In genomic region chr6:85460951-85461805, GRCh38 we compare ENCODE assay signal across 9 cellular contexts. TPM values are rescaled to one million over a fixed set of nuclear protein-coding genes. Genes with fewer than 3 reads are reported as not detected.
DNase-seq lines count a peak whose midpoint lies in the region; ATAC-seq and TF ChIP-seq lines count a peak whose summit lies in the region.
"Had no signal": no experiment of that assay in that cellular context is flagged by ENCODE, and none has a peak within 500 bp of the region (broad histone marks: within the 10 kb centered on the region; RNA-seq: fewer than 3 reads in every experiment).

No MANE protein-coding gene starts in this region.

- no peak overlapping the region for H2AFZ ChIP-seq in GM23248
- H2AFZ ChIP-seq in MM.1S (ENCODE audit: low read length): peak overlapping the region; percentile 64

- intact Hi-C loops in breast epithelium (cut with DNase I; ENCODE audit: low total_unique reads): no loop called here

- H3K27ac ChIP-seq in GM23248 (peak overlapping the region; percentile 100), MM.1S (ENCODE audit: low read length) (peak overlapping the region; percentile 92), breast epithelium (peak overlapping the region; percentile 46 to 74)

- ATAC-seq in GM18511 (IDR thresholded peaks at IDR 0.05; ENCODE audit: unreplicated experiment): peak; percentile 83

- 0 out of 2 replicates have a peak, but pooled peaks cover 8% of the 10 kb centered on the region for H3K36me3 ChIP-seq in GM23248 (ENCODE audit: low read depth)
- no peaks in the 10 kb centered on the region for H3K36me3 ChIP-seq in MM.1S (replicated peaks; ENCODE audit: insufficient read depth, low read length)
- no peaks in the 10 kb centered on the region for H3K36me3 ChIP-seq in breast epithelium
- peaks cover 45% of the 10 kb centered on the region for H3K36me3 ChIP-seq in skeletal muscle satellite cell (ENCODE audit: insufficient read depth, low read length)
- no peaks in the 10 kb centered on the region for H3K36me3 ChIP-seq in BE2C

- H3F3A ChIP-seq in GM23248 (ENCODE audit: insufficient read depth): peaks cover 95% of the 10 kb centered on the region
- H3F3A ChIP-seq in MM.1S (ENCODE audit: insufficient read depth, low read length): peaks cover 15% of the 10 kb centered on the region

- H3K9me2 ChIP-seq in GM23248 (ENCODE audit: insufficient read depth): no peaks in the 10 kb centered on the region
- no peaks in the 10 kb centered on the region for H3K9me2 ChIP-seq in MM.1S (replicated peaks; ENCODE audit: insufficient read depth, low read length)

- peak overlapping the region; percentile 70 for H3K4me2 ChIP-seq in GM23248 (ENCODE audit: unreplicated experiment)
- H3K4me2 ChIP-seq in MM.1S (ENCODE audit: low read depth, low read length): peak overlapping the region; percentile 51
- H3K4me2 ChIP-seq in skeletal muscle satellite cell (ENCODE audit: low read length): no peak overlapping the region

- DNase-seq in GM23248 (peak; percentile 68), MM.1S (peak; percentile 93), breast epithelium (ENCODE audit: low spot score in 2 of 2) (peak in 1 of 2 donors; percentile 49), medulla oblongata (ENCODE audit: extremely low spot score) (no peak), BE2C (no peak), hypothalamus (lab: John Stamatoyannopoulos, UW) (no peak)

- peak overlapping the region; percentile 35 for H3K9ac ChIP-seq in GM23248
- H3K9ac ChIP-seq in MM.1S (ENCODE audit: low read length): peak overlapping the region; percentile 25; the same call in 1 of the 2 replicates
- peak overlapping the region; percentile 80 for H3K9ac ChIP-seq in skeletal muscle satellite cell (ENCODE audit: low read depth, low read length)

- H3K4me3 ChIP-seq in GM23248 (no peak overlapping the region), MM.1S (ENCODE audit: low read length) (no peak overlapping the region), breast epithelium (no peak overlapping the region), skeletal muscle satellite cell (ENCODE audit: low read length) (peak overlapping the region; percentile 4), BE2C (ENCODE audit: low read depth, low read length) (no peak overlapping the region)

- peaks cover 71% of the 10 kb centered on the region for H3K79me2 ChIP-seq in GM23248 (ENCODE audit: insufficient read depth)
- no peaks in the 10 kb centered on the region for H3K79me2 ChIP-seq in MM.1S (ENCODE audit: low read length)

- no peak for TF ChIP-seq POLR2A in breast epithelium (IDR thresholded peaks at IDR 0.05)

- H3K4me1 ChIP-seq in GM23248 (ENCODE audit: insufficient read depth) (peaks cover 92% of the 10 kb centered on the region), MM.1S (ENCODE audit: low read length) (peaks cover 83% of the 10 kb centered on the region), breast epithelium (peaks cover 0 to 16% of the 10 kb centered on the region in 2 donors), skeletal muscle satellite cell (ENCODE audit: control insufficient read depth, insufficient read depth, low read length) (peaks cover 95% of the 10 kb centered on the region), BE2C (peaks cover 15% of the 10 kb centered on the region)

- in situ Hi-C loops in GM23248 (cut with MboI): no loop called here

- H3K9me3 ChIP-seq in GM23248 (ENCODE audit: low read depth) (no peaks in the 10 kb centered on the region), MM.1S (replicated peaks; ENCODE audit: insufficient read depth, low read length) (no peaks in the 10 kb centered on the region), breast epithelium (no peaks in the 10 kb centered on the region), skeletal muscle satellite cell (replicated peaks; ENCODE audit: low read length) (no peaks in the 10 kb centered on the region), BE2C (no peaks in the 10 kb centered on the region)

- H3K27me3 ChIP-seq in GM23248 (replicated peaks; ENCODE audit: insufficient read depth) (no peaks in the 10 kb centered on the region), MM.1S (replicated peaks; ENCODE audit: insufficient read depth, low read length) (no peaks in the 10 kb centered on the region), breast epithelium (no peaks in the 10 kb centered on the region), skeletal muscle satellite cell (ENCODE audit: control insufficient read depth, insufficient read depth, low read length) (no peaks in the 10 kb centered on the region), BE2C (no peaks in the 10 kb centered on the region)

- H4K20me1 ChIP-seq in GM23248 (ENCODE audit: insufficient read depth) (no peaks in the 10 kb centered on the region), MM.1S (ENCODE audit: insufficient read depth, low read length) (no peaks in the 10 kb centered on the region)

- WGBS in GM23248 (ENCODE audit: low coverage in 1 of 2, low lambda C conversion rate in 2 of 2, missing lambda C conversion rate in 2 of 2), 2 experiments: 54 to 60% methylated on average over 3 of the region's 3 CpGs

- TF ChIP-seq CTCF in MM.1S (IDR thresholded peaks at IDR 0.05; ENCODE audit: low read length) (no peak), breast epithelium (IDR thresholded peaks at IDR 0.05) (no peak), BE2C (IDR thresholded peaks at IDR 0.05; ENCODE audit: low read depth, low read length) (no peak)

RNA-seq across cellular contexts. Expression of gene NT5E, which starts 11.3 kb away (rescaled TPM):
- 264 and 293 TPM in 2 replicates for total RNA-seq in GM23248 (2014; rRNA removed; shearing (Covaris generic))
- 201 and 205 TPM in 2 replicates for polyA plus RNA-seq in GM23248 (2016; fragmentation: Nextera tagmentation; extraction: Ambion mirVana)
- total RNA-seq in breast epithelium: 10 to 100 TPM; 10.1 to 26.5 (median 11.4) TPM
- 342 and 377 TPM in 2 replicates for total RNA-seq in skeletal muscle satellite cell (2012; rRNA removed)
- 6.8 TPM for polyA plus RNA-seq in BE2C (2012; ENCODE audit: insufficient read depth, insufficient read length, low read depth)
- polyA plus RNA-seq: neural cell had no signal

Comparison
In these comparisons a context has a peak if more than half of its experiments do, and no peak if none do; other contexts are left out.
1. DNase-seq: peak in GM23248 (single experiment) and MM.1S (single experiment); none in medulla oblongata (single experiment), BE2C (single experiment) and hypothalamus (0 of 51).
2. H3K9ac ChIP-seq: peak in every context shown above with its lines; median percentile 80 in skeletal muscle satellite cell; 35 in GM23248; 25 in MM.1S.
3. Peak in every context shown above with its lines, with median percentiles within 50 percentile points of each other: H3K27ac ChIP-seq.